Comparison of ENCODE assay signal across 22 cellular contexts in genomic region chr12:101653503-101653902, GRCh38. TPM values are rescaled to one million over a fixed set of nuclear protein-coding genes. Genes with fewer than 3 reads are reported as not detected.
"Had no signal": no experiment of that assay in that cellular context is flagged by ENCODE, and none has a peak within 500 bp of the region (broad histone marks: within the 10 kb centered on the region; RNA-seq: fewer than 3 reads in every experiment).

No MANE protein-coding gene starts in this region.

- DNase-seq: activated CD4-positive, alpha-beta T cell treated with anti-CD3 and anti-CD28 coated beads, Interleukin-2, amount 50 U/mL, for 1 hour; activated CD8-positive, alpha-beta memory T cell treated with anti-CD3 and anti-CD28 coated beads, Interleukin-2, amount 50 U/mL, for 4 hours; activated naive CD4-positive, alpha-beta T cell treated with anti-CD3 and anti-CD28 coated beads for 36 hours; activated naive CD8-positive, alpha-beta T cell treated with anti-CD3 and anti-CD28 coated beads, Interleukin-2, amount 50 U/mL, for 24 hours; activated T-cell treated with anti-CD3 and anti-CD28 coated beads, Interleukin-2, amount 50 U/mL, for 4 hours; anterior cingulate cortex; brain microvascular endothelial cell; central memory CD4-positive, alpha-beta T cell; cortex of kidney; heart right ventricle; left ventricle myocardium inferior; mammary epithelial cell; ovary; sigmoid colon; spleen; stimulated activated CD4-positive, alpha-beta T cell treated with anti-CD3 and anti-CD28 coated beads, Interleukin-4, amount 100 ng/mL, for 4 hours; stimulated activated naive CD4-positive, alpha-beta T cell treated with Interleukin-2 at 50 U/mL for 16 hours; T-helper 1 cell; T-helper 9 cell; tibial artery had no signal

- H3K4me1 ChIP-seq: gastroesophageal sphincter, heart right ventricle, left ventricle myocardium inferior, sigmoid colon, tibial artery had no signal

- H3K4me3 Mint-ChIP-seq: activated naive CD4-positive, alpha-beta T cell treated with anti-CD3 and anti-CD28 coated beads for 36 hours; activated naive CD8-positive, alpha-beta T cell treated with anti-CD3 and anti-CD28 coated beads, Interleukin-2, amount 50 U/mL, for 24 hours; activated T-cell treated with anti-CD3 and anti-CD28 coated beads, Interleukin-2, amount 50 U/mL, for 4 hours had no signal

- H3K9me3 ChIP-seq: gastroesophageal sphincter, heart right ventricle, left ventricle myocardium inferior, ovary, sigmoid colon, spleen, tibial artery had no signal

- H3K9me3 Mint-ChIP-seq: activated naive CD4-positive, alpha-beta T cell treated with anti-CD3 and anti-CD28 coated beads for 36 hours; activated naive CD8-positive, alpha-beta T cell treated with anti-CD3 and anti-CD28 coated beads, Interleukin-2, amount 50 U/mL, for 24 hours; activated T-cell treated with anti-CD3 and anti-CD28 coated beads, Interleukin-2, amount 50 U/mL, for 4 hours had no signal

- H3K27ac Mint-ChIP-seq: activated naive CD4-positive, alpha-beta T cell treated with anti-CD3 and anti-CD28 coated beads for 36 hours; activated naive CD8-positive, alpha-beta T cell treated with anti-CD3 and anti-CD28 coated beads, Interleukin-2, amount 50 U/mL, for 24 hours had no signal

- H3K4me3 ChIP-seq: gastroesophageal sphincter, heart right ventricle, left ventricle myocardium inferior, ovary, sigmoid colon, spleen, tibial artery had no signal

- ATAC-seq: activated naive CD8-positive, alpha-beta T cell treated with anti-CD3 and anti-CD28 coated beads, Interleukin-2, amount 50 U/mL, for 24 hours; activated T-cell treated with anti-CD3 and anti-CD28 coated beads, Interleukin-2, amount 50 U/mL, for 4 hours; gastroesophageal sphincter; heart right ventricle had no signal

- H3K27me3 ChIP-seq: brain microvascular endothelial cell, gastroesophageal sphincter, ovary, sigmoid colon, spleen, tibial artery had no signal

- H3K27ac ChIP-seq: brain microvascular endothelial cell, gastroesophageal sphincter, heart right ventricle, left ventricle myocardium inferior, ovary, sigmoid colon, spleen, tibial artery had no signal

- H3K4me1 Mint-ChIP-seq: activated naive CD8-positive, alpha-beta T cell treated with anti-CD3 and anti-CD28 coated beads, Interleukin-2, amount 50 U/mL, for 24 hours had no signal

- H3K36me3 ChIP-seq: brain microvascular endothelial cell, gastroesophageal sphincter, heart right ventricle, left ventricle myocardium inferior, ovary, sigmoid colon, spleen, tibial artery had no signal

RNA-seq across cellular contexts. Expression of gene MYBPC1, which starts 58.7 kb away (rescaled TPM):
- total RNA-seq: activated naive CD4-positive, alpha-beta T cell treated with anti-CD3 and anti-CD28 coated beads for 36 hours; activated T-cell treated with anti-CD3 and anti-CD28 coated beads, Interleukin-2, amount 50 U/mL, for 4 hours; kidney epithelial cell; mammary epithelial cell had no signal
- polyA plus RNA-seq: mammary epithelial cell, ovary had no signal
